In the genomic region with DNA sequence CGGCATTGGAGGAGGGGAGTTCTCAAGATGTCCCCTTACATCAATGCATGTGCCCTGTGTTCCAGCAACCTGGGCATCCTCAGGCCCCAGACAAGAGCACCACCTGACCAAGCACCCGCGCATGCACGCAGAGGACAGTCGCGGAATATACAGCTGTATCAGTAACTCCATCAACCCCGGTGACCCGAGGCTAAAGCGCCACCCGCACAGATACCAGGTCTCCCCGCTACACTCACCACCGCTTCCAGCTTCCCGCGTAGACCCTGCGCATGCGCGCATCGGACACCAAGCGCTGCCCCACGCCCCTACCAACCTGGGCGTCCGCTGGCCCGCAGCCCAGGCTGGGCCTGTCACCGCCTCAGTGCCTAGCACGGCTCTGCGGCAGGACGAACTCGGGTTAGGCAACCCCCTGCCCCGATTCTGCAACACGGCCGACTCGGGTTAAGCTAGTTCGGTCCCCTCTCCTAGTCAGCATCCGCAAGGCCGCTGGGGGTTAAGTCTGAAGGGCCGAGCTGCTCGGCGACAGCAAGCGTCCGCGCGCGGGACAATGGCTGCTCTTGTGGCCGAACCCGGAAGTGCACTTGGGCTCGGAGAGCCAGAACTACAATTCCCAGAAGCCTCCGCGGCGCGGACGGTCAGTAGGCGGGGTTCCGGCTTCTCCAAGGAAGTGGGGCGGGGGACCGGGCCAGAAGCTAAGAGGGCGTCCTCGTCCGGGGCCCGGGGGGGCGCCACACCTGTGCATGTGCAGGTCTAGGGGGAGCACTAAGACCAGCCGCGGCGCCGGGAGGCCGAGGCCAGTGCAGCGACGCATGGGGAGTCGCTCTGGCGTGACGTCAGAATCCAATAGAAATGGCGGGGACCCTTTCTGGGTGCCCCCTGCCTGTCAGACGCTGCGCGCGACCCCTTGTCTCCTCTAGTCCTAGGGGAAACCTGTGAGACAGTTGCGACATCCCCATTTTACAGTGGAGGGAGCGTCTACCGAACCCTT, we compare ENCODE assay signal across 8 cellular contexts. TPM values are rescaled to one million over a fixed set of nuclear protein-coding genes. Genes with fewer than 3 reads are reported as not detected.
DNase-seq lines count a peak whose midpoint lies in the region; ATAC-seq lines count a peak whose summit lies in the region.

Gene ZNF180 (minus strand): TSS at position 561 of the 988 bp plus-strand sequence. CDS start 3,188 bp downstream, outside the sequence.

- peak within 1 kb of the TSS; percentile 80 to 95 for H3K4me3 ChIP-seq in mesenchymal stem cell (ENCODE audit: insufficient read depth in 1 of 2, low read depth in 1 of 2, low read length in 2 of 2)

- peak within 1 kb of the TSS; percentile 94 for H4K91ac ChIP-seq in mesenchymal stem cell (ENCODE audit: low read length)

- peak within 1 kb of the TSS; percentile 87 for H2AFZ ChIP-seq in mesenchymal stem cell (ENCODE audit: low read depth, low read length)

- peak within 1 kb of the TSS in 1 of 2 experiments; percentile 85 for H3K23ac ChIP-seq in mesenchymal stem cell (ENCODE audit: low read length in 2 of 2)

- peak within 1 kb of the TSS; percentile 99 for H4K8ac ChIP-seq in mesenchymal stem cell (ENCODE audit: low read length)

- H2BK12ac ChIP-seq in mesenchymal stem cell (ENCODE audit: low read length in 2 of 2): no peak within 1 kb of the TSS

- H3K79me1 ChIP-seq in mesenchymal stem cell (replicated peaks; ENCODE audit: low read length, poor library complexity, severe bottlenecking): peaks cover 26% of the 10 kb centered on the region

- peak within 1 kb of the TSS; percentile 89 to 94 for H3K4ac ChIP-seq in mesenchymal stem cell (ENCODE audit: low read depth in 1 of 2, low read length in 2 of 2)

- no peak within 1 kb of the TSS for H2AK5ac ChIP-seq in mesenchymal stem cell (ENCODE audit: low read length, severe bottlenecking)

- peak within 1 kb of the TSS; percentile 90 for H2BK15ac ChIP-seq in mesenchymal stem cell (ENCODE audit: low read depth, poor library complexity, severe bottlenecking)

- peaks cover 10 to 34% of the 10 kb centered on the region in 2 donors for H3K9me3 Mint-ChIP-seq in effector memory CD8-positive, alpha-beta T cell

- peak within 1 kb of the TSS; percentile 56 for H2BK120ac ChIP-seq in mesenchymal stem cell (ENCODE audit: low read depth, low read length)

- H3K9ac ChIP-seq in mesenchymal stem cell (ENCODE audit: low read length): peak within 1 kb of the TSS; percentile 91

- H3K4me1 Mint-ChIP-seq in effector memory CD8-positive, alpha-beta T cell (ENCODE audit: low read depth in 2 of 2): peaks cover 33 to 39% of the 10 kb centered on the region in 2 donors

- peak within 1 kb of the TSS; percentile 93 to 96 for H3K4me3 Mint-ChIP-seq in effector memory CD8-positive, alpha-beta T cell

- peak within 1 kb of the TSS; percentile 82 for H3K27ac ChIP-seq in mesenchymal stem cell (ENCODE audit: low read length, poor library complexity, severe bottlenecking)

- WGBS in mesenchymal stem cell: under 1% methylated on average over 70 of the region's 78 CpGs

- H2BK5ac ChIP-seq in mesenchymal stem cell (ENCODE audit: low read depth, low read length, poor library complexity, severe bottlenecking): peak within 1 kb of the TSS; percentile 82

- peak within 1 kb of the TSS in 1 of 2 experiments; percentile 93 for H3K14ac ChIP-seq in mesenchymal stem cell (ENCODE audit: low read length in 2 of 2)

- peak; percentile 99 for DNase-seq in COR-L47 (lab: John Stamatoyannopoulos, UW)
- DNase-seq in HS-5 (ENCODE audit: low read depth): peak; percentile 84
- peak; percentile 45 for DNase-seq in NK-92 (lab: John Stamatoyannopoulos, UW; ENCODE audit: unreplicated experiment)
- DNase-seq in activated CD8-positive, alpha-beta memory T cell treated with anti-CD3 and anti-CD28 coated beads for 4 hours (ENCODE audit: low read depth in 2 of 2): peak; percentile 90
- peak; percentile 95 to 96 (median 96) for DNase-seq in effector memory CD8-positive, alpha-beta T cell
- DNase-seq in mesenchymal stem cell: peak; percentile 95
- peak; percentile 89 for DNase-seq in stimulated activated CD8-positive, alpha-beta memory T cell treated with anti-CD3 and anti-CD28 coated beads, Interleukin-12 subunit alpha, Interleukin-12 subunit beta, amount 100 ng/mL, for 24 hours (ENCODE audit: extremely low read depth)

- H3K36me3 Mint-ChIP-seq in effector memory CD8-positive, alpha-beta T cell (ENCODE audit: insufficient read depth): peaks cover 32% of the 10 kb centered on the region

- no peaks in the 10 kb centered on the region for H3K27me3 ChIP-seq in mesenchymal stem cell (ENCODE audit: control insufficient read depth in 1 of 2, insufficient read depth in 1 of 2, low read length in 2 of 2)

- peaks cover 13% of the 10 kb centered on the region for H3K4me1 ChIP-seq in mesenchymal stem cell (ENCODE audit: control insufficient read depth, insufficient read depth, low read depth, low read length)

- peak within 1 kb of the TSS; percentile 62 for H3K4me2 ChIP-seq in mesenchymal stem cell (ENCODE audit: low read length, poor library complexity, severe bottlenecking)

- H3K18ac ChIP-seq in mesenchymal stem cell (ENCODE audit: low read depth in 1 of 2, low read length in 2 of 2): peak within 1 kb of the TSS; percentile 95 to 96

- peaks cover 29% of the 10 kb centered on the region for H3K9me3 ChIP-seq in mesenchymal stem cell (ENCODE audit: control insufficient read depth, low read length)

- peaks cover 13 to 14% of the 10 kb centered on the region in 2 donors for H3K27me3 Mint-ChIP-seq in effector memory CD8-positive, alpha-beta T cell

- peak within 1 kb of the TSS; percentile 96 for H3K27ac Mint-ChIP-seq in effector memory CD8-positive, alpha-beta T cell

- H3K36me3 ChIP-seq in mesenchymal stem cell (ENCODE audit: control insufficient read depth in 1 of 2, insufficient read depth in 2 of 2, low read depth in 1 of 2, low read length in 2 of 2): peaks cover 25 to 33% of the 10 kb centered on the region in 2 experiments

- ATAC-seq in GM19468 (IDR thresholded peaks at IDR 0.05; ENCODE audit: extremely low read depth, unreplicated experiment): peak; percentile 71
- peak; percentile 91 for ATAC-seq in effector memory CD8-positive, alpha-beta T cell (replicated peaks)

RNA-seq across cellular contexts. Expression of gene ZNF180, which starts in this region (rescaled TPM):
- polyA plus RNA-seq in mesenchymal stem cell (2013, experiment 1 of 2): 1.9 TPM
- 2.0 TPM for polyA plus RNA-seq in mesenchymal stem cell (2013, experiment 2 of 2)

Comparison
In these comparisons a context has a peak if more than half of its experiments do, and no peak if none do; other contexts are left out.
1. Peak in every context shown above with its lines: DNase-seq, ATAC-seq, H3K4me3 ChIP-seq and H3K27ac ChIP-seq.
2. DNase-seq: peak in every context shown above with its lines; median percentile 99 in COR-L47; 96 in effector memory CD8-positive, alpha-beta T cell; 95 in mesenchymal stem cell; 90 in activated CD8-positive, alpha-beta memory T cell treated with anti-CD3 and anti-CD28 coated beads for 4 hours; 89 in stimulated activated CD8-positive, alpha-beta memory T cell treated with anti-CD3 and anti-CD28 coated beads, Interleukin-12 subunit alpha, Interleukin-12 subunit beta, amount 100 ng/mL, for 24 hours; 84 in HS-5; 45 in NK-92.